ENCODE assay signal across 3 cellular contexts in the genomic region with DNA sequence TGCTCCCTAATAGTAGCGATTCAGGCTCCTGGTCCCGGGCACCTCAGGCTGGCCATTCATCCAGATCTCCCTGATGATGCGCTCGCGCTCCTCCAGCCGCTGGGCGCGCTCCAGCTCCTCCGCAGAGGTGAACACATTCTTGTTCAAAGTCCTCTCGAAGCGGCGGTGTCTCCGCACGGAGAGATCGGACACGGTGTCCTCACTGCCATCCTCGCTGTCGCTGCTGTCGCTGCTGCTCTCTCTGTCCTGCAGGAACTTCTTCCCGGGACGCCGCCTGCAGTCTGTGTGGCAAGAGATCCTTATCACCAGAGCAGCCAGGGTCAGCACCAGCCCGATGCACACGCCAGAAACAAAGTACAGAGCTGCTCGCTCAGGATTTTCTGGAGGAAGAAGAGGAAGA.
TF ChIP-seq lines count a peak whose summit lies in the region.

No MANE protein-coding gene starts in this region.

TF ChIP-seq in SK-N-SH, 30 proteins besides CTCF, POLR2A, EP300 and RAD21 (continued from another document):
- no peak for TF ChIP-seq MAX (IDR thresholded peaks at IDR 0.05; ENCODE audit: low read depth)
- peak; percentile 100 for TF ChIP-seq GATA2 (CRISPR knock-in tag; IDR thresholded peaks at IDR 0.05)
- no peak for TF ChIP-seq RXRA (IDR thresholded peaks at IDR 0.05; ENCODE audit: borderline replicate concordance, low read depth)
- TF ChIP-seq ZBTB33 (IDR thresholded peaks at IDR 0.05; ENCODE audit: borderline replicate concordance, low read depth), result no peak
- TF ChIP-seq, protein P1, sequence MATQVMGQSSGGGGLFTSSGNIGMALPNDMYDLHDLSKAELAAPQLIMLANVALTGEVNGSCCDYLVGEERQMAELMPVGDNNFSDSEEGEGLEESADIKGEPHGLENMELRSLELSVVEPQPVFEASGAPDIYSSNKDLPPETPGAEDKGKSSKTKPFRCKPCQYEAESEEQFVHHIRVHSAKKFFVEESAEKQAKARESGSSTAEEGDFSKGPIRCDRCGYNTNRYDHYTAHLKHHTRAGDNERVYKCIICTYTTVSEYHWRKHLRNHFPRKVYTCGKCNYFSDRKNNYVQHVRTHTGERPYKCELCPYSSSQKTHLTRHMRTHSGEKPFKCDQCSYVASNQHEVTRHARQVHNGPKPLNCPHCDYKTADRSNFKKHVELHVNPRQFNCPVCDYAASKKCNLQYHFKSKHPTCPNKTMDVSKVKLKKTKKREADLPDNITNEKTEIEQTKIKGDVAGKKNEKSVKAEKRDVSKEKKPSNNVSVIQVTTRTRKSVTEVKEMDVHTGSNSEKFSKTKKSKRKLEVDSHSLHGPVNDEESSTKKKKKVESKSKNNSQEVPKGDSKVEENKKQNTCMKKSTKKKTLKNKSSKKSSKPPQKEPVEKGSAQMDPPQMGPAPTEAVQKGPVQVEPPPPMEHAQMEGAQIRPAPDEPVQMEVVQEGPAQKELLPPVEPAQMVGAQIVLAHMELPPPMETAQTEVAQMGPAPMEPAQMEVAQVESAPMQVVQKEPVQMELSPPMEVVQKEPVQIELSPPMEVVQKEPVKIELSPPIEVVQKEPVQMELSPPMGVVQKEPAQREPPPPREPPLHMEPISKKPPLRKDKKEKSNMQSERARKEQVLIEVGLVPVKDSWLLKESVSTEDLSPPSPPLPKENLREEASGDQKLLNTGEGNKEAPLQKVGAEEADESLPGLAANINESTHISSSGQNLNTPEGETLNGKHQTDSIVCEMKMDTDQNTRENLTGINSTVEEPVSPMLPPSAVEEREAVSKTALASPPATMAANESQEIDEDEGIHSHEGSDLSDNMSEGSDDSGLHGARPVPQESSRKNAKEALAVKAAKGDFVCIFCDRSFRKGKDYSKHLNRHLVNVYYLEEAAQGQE (IDR thresholded peaks at IDR 0.05; ENCODE audit: low read depth, low read length), result no peak
TF ChIP-seq in SK-N-SH: peak in this region for 4.

TF ChIP-seq in WTC11, 78 proteins besides CTCF, POLR2A, EP300 and RAD21 (continued from another document):
- TF ChIP-seq, protein P2, sequence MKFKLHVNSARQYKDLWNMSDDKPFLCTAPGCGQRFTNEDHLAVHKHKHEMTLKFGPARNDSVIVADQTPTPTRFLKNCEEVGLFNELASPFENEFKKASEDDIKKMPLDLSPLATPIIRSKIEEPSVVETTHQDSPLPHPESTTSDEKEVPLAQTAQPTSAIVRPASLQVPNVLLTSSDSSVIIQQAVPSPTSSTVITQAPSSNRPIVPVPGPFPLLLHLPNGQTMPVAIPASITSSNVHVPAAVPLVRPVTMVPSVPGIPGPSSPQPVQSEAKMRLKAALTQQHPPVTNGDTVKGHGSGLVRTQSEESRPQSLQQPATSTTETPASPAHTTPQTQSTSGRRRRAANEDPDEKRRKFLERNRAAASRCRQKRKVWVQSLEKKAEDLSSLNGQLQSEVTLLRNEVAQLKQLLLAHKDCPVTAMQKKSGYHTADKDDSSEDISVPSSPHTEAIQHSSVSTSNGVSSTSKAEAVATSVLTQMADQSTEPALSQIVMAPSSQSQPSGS (CRISPR knock-in tag; IDR thresholded peaks at IDR 0.05; ENCODE audit: borderline replicate concordance, low read depth), result no peak
- no peak for TF ChIP-seq TEAD4 (CRISPR knock-in tag; IDR thresholded peaks at IDR 0.05)
- TF ChIP-seq, protein P3, sequence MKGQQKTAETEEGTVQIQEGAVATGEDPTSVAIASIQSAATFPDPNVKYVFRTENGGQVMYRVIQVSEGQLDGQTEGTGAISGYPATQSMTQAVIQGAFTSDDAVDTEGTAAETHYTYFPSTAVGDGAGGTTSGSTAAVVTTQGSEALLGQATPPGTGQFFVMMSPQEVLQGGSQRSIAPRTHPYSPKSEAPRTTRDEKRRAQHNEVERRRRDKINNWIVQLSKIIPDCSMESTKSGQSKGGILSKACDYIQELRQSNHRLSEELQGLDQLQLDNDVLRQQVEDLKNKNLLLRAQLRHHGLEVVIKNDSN (CRISPR knock-in tag; IDR thresholded peaks at IDR 0.05), result no peak
- TF ChIP-seq JAZF1 (CRISPR knock-in tag; IDR thresholded peaks at IDR 0.05), result no peak
- TF ChIP-seq ZBTB43 (CRISPR knock-in tag; IDR thresholded peaks at IDR 0.05), result no peak
- TF ChIP-seq ZNF263 (CRISPR knock-in tag; IDR thresholded peaks at IDR 0.05; ENCODE audit: low read depth), result no peak

TF ChIP-seq in HepG2, 621 proteins besides CTCF, POLR2A, EP300 and RAD21 (continued from another document):
- TF ChIP-seq ZBTB33 (CRISPR knock-in tag; IDR thresholded peaks at IDR 0.05), result peak; percentile 91
- peak; percentile 66 for TF ChIP-seq ZNF687 (CRISPR knock-in tag; IDR thresholded peaks at IDR 0.05)
- no peak for TF ChIP-seq ZNF724P (CRISPR knock-in tag; IDR thresholded peaks at IDR 0.05; ENCODE audit: borderline replicate concordance)
- 0 out of 2 replicates have a peak, but pooled peaks have one; percentile 19 for TF ChIP-seq POGZ (CRISPR knock-in tag; IDR thresholded peaks at IDR 0.05)
- TF ChIP-seq, protein P4, sequence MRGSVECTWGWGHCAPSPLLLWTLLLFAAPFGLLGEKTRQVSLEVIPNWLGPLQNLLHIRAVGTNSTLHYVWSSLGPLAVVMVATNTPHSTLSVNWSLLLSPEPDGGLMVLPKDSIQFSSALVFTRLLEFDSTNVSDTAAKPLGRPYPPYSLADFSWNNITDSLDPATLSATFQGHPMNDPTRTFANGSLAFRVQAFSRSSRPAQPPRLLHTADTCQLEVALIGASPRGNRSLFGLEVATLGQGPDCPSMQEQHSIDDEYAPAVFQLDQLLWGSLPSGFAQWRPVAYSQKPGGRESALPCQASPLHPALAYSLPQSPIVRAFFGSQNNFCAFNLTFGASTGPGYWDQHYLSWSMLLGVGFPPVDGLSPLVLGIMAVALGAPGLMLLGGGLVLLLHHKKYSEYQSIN (CRISPR knock-in tag; IDR thresholded peaks at IDR 0.05; ENCODE audit: borderline replicate concordance), result no peak
- 0 out of 2 replicates have a peak, but pooled peaks have one; percentile 20 for TF ChIP-seq ZNF788 (CRISPR knock-in tag; IDR thresholded peaks at IDR 0.05; ENCODE audit: borderline replicate concordance)
- TF ChIP-seq RXRA (CRISPR knock-in tag; IDR thresholded peaks at IDR 0.05), result 0 out of 2 replicates have a peak, but pooled peaks have one; percentile 41
- TF ChIP-seq ZBTB38 (CRISPR knock-in tag; IDR thresholded peaks at IDR 0.05), result peak; percentile 87
- TF ChIP-seq AGO2 (optimal IDR thresholded peaks at IDR 0.05; ENCODE audit: low read depth, low read length), result peak; percentile 91
